ENCODE assay signal across 8 cellular contexts in the genomic region with DNA sequence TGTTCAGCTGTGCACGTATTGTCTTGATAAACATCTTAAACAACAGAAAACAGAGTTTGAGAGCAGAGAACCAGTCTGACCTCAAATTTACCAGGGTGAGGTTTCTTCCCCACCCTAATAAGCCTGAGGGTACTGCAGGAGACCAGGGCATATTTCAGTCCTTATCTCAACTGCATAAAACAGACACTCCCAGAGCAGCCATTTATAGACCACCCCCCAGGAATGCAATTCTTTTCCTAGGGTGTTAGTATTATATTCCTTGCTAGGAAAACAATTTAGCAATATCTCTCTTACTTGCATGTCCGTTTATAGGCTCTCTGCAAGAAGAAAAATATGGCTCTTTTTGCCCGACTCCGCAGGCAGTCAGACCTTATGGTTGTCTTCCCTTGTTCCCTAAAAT.
A peak's percentile ranks its signal among the peaks of the same experiment; 100 is the strongest.
DNase-seq lines count a peak whose midpoint lies in the region; TF ChIP-seq lines count a peak whose summit lies in the region.
"Not testable (repeated sequence)": the region's sequence is repeated elsewhere in the genome, so short reads cannot be mapped to it uniquely, and the experiment has no call there.

No MANE protein-coding gene starts in this region.

- not testable (repeated sequence) for H4K20me1 ChIP-seq in OCI-LY7 (ENCODE audit: insufficient read depth, low read length)

- not testable (repeated sequence) for H2BK120ac ChIP-seq in mesendoderm (ENCODE audit: low read depth, low read length)

- not testable (repeated sequence) for H3K4me3 ChIP-seq in OCI-LY7 (ENCODE audit: low read depth, low read length, poor library complexity, severe bottlenecking); WERI-Rb-1 (ENCODE audit: low read depth, low read length); mesendoderm (ENCODE audit: low read length); testis

- H3K4me1 ChIP-seq in OCI-LY7 (ENCODE audit: insufficient read depth, low read length, poor library complexity, severe bottlenecking); mesendoderm (ENCODE audit: control insufficient read depth, low read depth, low read length); testis: not testable (repeated sequence)

- DNase-seq in DMS53 (lab: John Stamatoyannopoulos, UW): peak; percentile 27
- peak; percentile 8 for DNase-seq in ELF-1 (ENCODE audit: low read depth, low spot score)
- not testable (repeated sequence) for DNase-seq in HEK293T (ENCODE audit: extremely low spot score)
- peak; percentile 10 for DNase-seq in NAMALWA (ENCODE audit: low spot score)
- DNase-seq in OCI-LY7 (ENCODE audit: low spot score): peak; percentile 2
- DNase-seq in WERI-Rb-1: peak; percentile 9
- peak; percentile 10 for DNase-seq in mesendoderm
- DNase-seq in testis: peak; percentile 14

- TF ChIP-seq CTCF in OCI-LY7 (conservative IDR thresholded peaks at IDR 0.05; ENCODE audit: low read length); WERI-Rb-1 (IDR thresholded peaks at IDR 0.05; ENCODE audit: low read depth, low read length); testis (IDR thresholded peaks at IDR 0.05): not testable (repeated sequence)

- not testable (repeated sequence) for H3K56ac ChIP-seq in mesendoderm (ENCODE audit: low read length)

- not testable (repeated sequence) for TF ChIP-seq POLR2A in testis (IDR thresholded peaks at IDR 0.05)

- CTCF ChIA-PET in HEK293T (lab: Yijun Ruan, JAX); OCI-LY7 (lab: Charles Lee; ENCODE audit: unreplicated experiment): not testable (repeated sequence)

- not testable (repeated sequence) for H4K5ac ChIP-seq in mesendoderm (ENCODE audit: low read length)

- H3K18ac ChIP-seq in mesendoderm (ENCODE audit: low read length): not testable (repeated sequence)

- H3K9me2 ChIP-seq in OCI-LY7 (ENCODE audit: insufficient read depth, low read length): not testable (repeated sequence)

- not testable (repeated sequence) for H3K79me1 ChIP-seq in mesendoderm (ENCODE audit: low read length)

- not testable (repeated sequence) for H2AFZ ChIP-seq in OCI-LY7 (ENCODE audit: low read length)

- not testable (repeated sequence) for H3K36me3 ChIP-seq in OCI-LY7 (ENCODE audit: insufficient read depth, low read length); WERI-Rb-1; mesendoderm (ENCODE audit: control insufficient read depth, insufficient read depth, low read length); testis (ENCODE audit: low read depth, missing control alignments)

- not testable (repeated sequence) for H3K4ac ChIP-seq in mesendoderm (ENCODE audit: low read depth, low read length)

- H4K8ac ChIP-seq in mesendoderm (ENCODE audit: low read depth, low read length): not testable (repeated sequence)

- not testable (repeated sequence) for H3K9me3 ChIP-seq in OCI-LY7 (ENCODE audit: low read length); WERI-Rb-1 (ENCODE audit: severe bottlenecking); testis

- not testable (repeated sequence) for H3K27ac ChIP-seq in OCI-LY7 (ENCODE audit: low read depth, low read length, poor library complexity, severe bottlenecking); WERI-Rb-1; mesendoderm (ENCODE audit: low read depth, low read length); testis

- H3K79me2 ChIP-seq in OCI-LY7 (ENCODE audit: insufficient read depth, low read depth, low read length); mesendoderm (ENCODE audit: control insufficient read depth, insufficient read depth, low read length): not testable (repeated sequence)

- H3K4me2 ChIP-seq in OCI-LY7 (ENCODE audit: low read length); mesendoderm (ENCODE audit: low read length): not testable (repeated sequence)

- BruUV-seq in OCI-LY7 (replicated peaks; lab: Mats Ljungman, UMichigan): not testable (repeated sequence)

- no CpG with 5 or more reads among the region's 4 CpGs for WGBS in mesendoderm (ENCODE audit: extremely low coverage, insufficient coverage, low lambda C conversion rate)
- WGBS in testis, 2 donors: 87 to 90% methylated on average over 4 of the region's 4 CpGs

- not testable (repeated sequence) for H2AK5ac ChIP-seq in mesendoderm (ENCODE audit: low read length)

- H2BK15ac ChIP-seq in mesendoderm (replicated peaks; ENCODE audit: low read depth): not testable (repeated sequence)

- not testable (repeated sequence) for H3K27me3 ChIP-seq in WERI-Rb-1 (ENCODE audit: insufficient read depth, low read depth, severe bottlenecking); mesendoderm (ENCODE audit: insufficient read depth, low read length, poor library complexity); testis

- intact Hi-C loops in OCI-LY7 (cut with micrococcal nuclease; ENCODE audit: unreplicated experiment); testis (cut with DNase I; ENCODE audit: low total_unique reads): not testable (repeated sequence)

- not testable (repeated sequence) for H3K9ac ChIP-seq in mesendoderm (ENCODE audit: low read length)

- H3K23ac ChIP-seq in mesendoderm (ENCODE audit: low read length): not testable (repeated sequence)

- POLR2A ChIA-PET in HEK293T (lab: Yijun Ruan, JAX); OCI-LY7 (lab: Charles Lee): not testable (repeated sequence)

- not testable (repeated sequence) for H2BK5ac ChIP-seq in mesendoderm (ENCODE audit: low read length)

TF ChIP-seq in HEK293T, 16 proteins besides CTCF, POLR2A, EP300 and RAD21:
- TF ChIP-seq, protein P1, sequence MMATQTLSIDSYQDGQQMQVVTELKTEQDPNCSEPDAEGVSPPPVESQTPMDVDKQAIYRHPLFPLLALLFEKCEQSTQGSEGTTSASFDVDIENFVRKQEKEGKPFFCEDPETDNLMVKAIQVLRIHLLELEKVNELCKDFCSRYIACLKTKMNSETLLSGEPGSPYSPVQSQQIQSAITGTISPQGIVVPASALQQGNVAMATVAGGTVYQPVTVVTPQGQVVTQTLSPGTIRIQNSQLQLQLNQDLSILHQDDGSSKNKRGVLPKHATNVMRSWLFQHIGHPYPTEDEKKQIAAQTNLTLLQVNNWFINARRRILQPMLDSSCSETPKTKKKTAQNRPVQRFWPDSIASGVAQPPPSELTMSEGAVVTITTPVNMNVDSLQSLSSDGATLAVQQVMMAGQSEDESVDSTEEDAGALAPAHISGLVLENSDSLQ (IDR thresholded peaks at IDR 0.05): peak; percentile 59
- TF ChIP-seq CTBP1 (IDR thresholded peaks at IDR 0.05; ENCODE audit: borderline replicate concordance): 0 out of 2 replicates have a peak, but pooled peaks have one; percentile 35
